In the genomic region with DNA sequence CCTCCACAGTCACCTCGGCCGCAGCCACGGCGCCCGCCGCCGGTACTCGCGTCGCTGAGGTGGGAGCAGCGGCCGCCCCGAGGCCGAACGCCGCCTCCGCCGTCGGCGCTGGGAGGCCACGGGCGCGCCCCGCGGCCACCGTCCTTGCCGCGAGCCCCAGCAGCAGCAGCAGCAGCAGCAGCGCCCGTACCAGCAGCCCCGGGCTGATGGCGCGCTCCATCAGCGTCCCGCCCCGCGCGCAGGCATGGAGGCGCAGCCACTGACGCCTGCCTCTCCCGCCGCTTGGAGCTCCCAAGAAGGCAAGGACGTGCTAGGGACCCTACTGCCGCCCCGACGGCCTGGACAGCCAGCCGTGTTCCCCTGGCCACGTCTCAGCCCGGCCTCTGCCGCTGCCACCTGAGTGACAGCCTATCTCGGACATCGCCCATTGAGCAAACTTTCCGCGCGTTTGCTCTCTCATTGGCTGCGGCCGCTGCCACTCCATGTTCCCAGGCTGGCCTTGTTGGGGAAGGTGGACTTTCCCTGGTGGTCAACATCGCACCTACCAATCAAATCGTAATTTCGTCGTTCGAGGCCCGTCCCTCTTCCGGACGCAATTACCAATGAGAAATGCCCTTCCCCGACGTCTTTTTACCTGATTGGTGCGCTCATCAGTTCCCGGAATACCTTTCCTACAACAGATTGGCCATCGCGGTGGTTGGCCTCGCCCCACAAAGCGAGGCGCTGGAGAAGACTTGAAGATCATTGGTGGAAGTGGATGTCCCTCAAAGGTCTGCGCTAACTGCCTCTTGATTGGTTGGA, we compare ENCODE assay signal across 1 cellular context.
TF ChIP-seq lines count a peak whose summit lies in the region.

Gene EIF2AK3, minus strand, starts transcription at position 410 of the 801 bp plus-strand sequence. Its CDS starts 190 bp downstream, at position 220.

TF ChIP-seq in HCT116, 20 proteins besides CTCF, POLR2A, EP300 and RAD21 (continued from another document):
- TF ChIP-seq, protein P1, sequence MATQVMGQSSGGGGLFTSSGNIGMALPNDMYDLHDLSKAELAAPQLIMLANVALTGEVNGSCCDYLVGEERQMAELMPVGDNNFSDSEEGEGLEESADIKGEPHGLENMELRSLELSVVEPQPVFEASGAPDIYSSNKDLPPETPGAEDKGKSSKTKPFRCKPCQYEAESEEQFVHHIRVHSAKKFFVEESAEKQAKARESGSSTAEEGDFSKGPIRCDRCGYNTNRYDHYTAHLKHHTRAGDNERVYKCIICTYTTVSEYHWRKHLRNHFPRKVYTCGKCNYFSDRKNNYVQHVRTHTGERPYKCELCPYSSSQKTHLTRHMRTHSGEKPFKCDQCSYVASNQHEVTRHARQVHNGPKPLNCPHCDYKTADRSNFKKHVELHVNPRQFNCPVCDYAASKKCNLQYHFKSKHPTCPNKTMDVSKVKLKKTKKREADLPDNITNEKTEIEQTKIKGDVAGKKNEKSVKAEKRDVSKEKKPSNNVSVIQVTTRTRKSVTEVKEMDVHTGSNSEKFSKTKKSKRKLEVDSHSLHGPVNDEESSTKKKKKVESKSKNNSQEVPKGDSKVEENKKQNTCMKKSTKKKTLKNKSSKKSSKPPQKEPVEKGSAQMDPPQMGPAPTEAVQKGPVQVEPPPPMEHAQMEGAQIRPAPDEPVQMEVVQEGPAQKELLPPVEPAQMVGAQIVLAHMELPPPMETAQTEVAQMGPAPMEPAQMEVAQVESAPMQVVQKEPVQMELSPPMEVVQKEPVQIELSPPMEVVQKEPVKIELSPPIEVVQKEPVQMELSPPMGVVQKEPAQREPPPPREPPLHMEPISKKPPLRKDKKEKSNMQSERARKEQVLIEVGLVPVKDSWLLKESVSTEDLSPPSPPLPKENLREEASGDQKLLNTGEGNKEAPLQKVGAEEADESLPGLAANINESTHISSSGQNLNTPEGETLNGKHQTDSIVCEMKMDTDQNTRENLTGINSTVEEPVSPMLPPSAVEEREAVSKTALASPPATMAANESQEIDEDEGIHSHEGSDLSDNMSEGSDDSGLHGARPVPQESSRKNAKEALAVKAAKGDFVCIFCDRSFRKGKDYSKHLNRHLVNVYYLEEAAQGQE (IDR thresholded peaks at IDR 0.05; ENCODE audit: low read depth), result no peak
- TF ChIP-seq FOSL1 (IDR thresholded peaks at IDR 0.05; ENCODE audit: low read depth) (no peak), EZH2phosphoT487 (IDR thresholded peaks at IDR 0.05; ENCODE audit: borderline replicate concordance) (no peak), YY1 (IDR thresholded peaks at IDR 0.05; ENCODE audit: extremely low read depth, insufficient replicate concordance, low read depth, low read length) (peak; percentile 80), SRF (IDR thresholded peaks at IDR 0.05; ENCODE audit: low read depth) (peak; percentile 71), TCF7L2 (IDR thresholded peaks at IDR 0.05; ENCODE audit: borderline replicate concordance, extremely low read depth, insufficient read depth, insufficient read length) (no peak), CBX3 (IDR thresholded peaks at IDR 0.05; ENCODE audit: low read depth) (no peak), CEBPB (IDR thresholded peaks at IDR 0.05; ENCODE audit: low read depth) (no peak), ELF1 (IDR thresholded peaks at IDR 0.05; ENCODE audit: borderline replicate concordance, low read depth) (peak; percentile 82), SP1 (IDR thresholded peaks at IDR 0.05; ENCODE audit: low read depth) (peak; percentile 100), ZNF274 (IDR thresholded peaks at IDR 0.05; ENCODE audit: low read depth, low read length) (no peak)
